ENCODE assay signal across 23 cellular contexts in the genomic region with DNA sequence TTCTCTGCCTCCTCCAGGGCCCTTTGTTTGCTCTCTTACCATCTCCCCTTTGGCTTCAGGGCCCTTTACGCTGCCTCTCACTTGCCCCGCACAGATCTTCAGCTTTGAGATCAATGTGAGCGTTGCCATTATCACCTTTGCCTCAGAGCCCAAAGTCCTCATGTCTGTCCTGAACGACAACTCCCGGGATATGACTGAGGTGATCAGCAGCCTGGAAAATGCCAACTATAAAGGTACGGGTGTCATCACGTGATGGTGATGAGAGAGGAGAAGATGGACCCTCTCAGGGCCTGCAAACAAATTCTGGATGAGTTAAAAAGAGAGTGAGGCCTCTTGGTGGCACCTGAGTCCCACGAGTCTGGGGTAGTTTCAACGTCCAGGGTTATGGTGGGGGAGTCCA. TPM values are rescaled to one million over a fixed set of nuclear protein-coding genes. Genes with fewer than 3 reads are reported as not detected.
"Had no signal": no experiment of that assay in that cellular context is flagged by ENCODE, and none has a peak within 500 bp of the region (broad histone marks: within the 10 kb centered on the region; RNA-seq: fewer than 3 reads in every experiment).

No MANE protein-coding gene starts in this region.

- H3K36me3 Mint-ChIP-seq: immature natural killer cell; naive thymus-derived CD4-positive, alpha-beta T cell had no signal

- H3K4me1 Mint-ChIP-seq: immature natural killer cell had no signal

- H3K9me3 ChIP-seq: neutrophil, psoas muscle, stomach, thoracic aorta, transverse colon had no signal

- H3K36me3 ChIP-seq: neutrophil, stomach, thoracic aorta, transverse colon had no signal

- H3K4me1 ChIP-seq: foreskin keratinocyte, psoas muscle, stomach, transverse colon had no signal

- H3K27me3 ChIP-seq: stomach, transverse colon had no signal

- FAIRE-seq: endothelial cell of umbilical vein, keratinocyte had no signal

- H3K9me3 Mint-ChIP-seq: immature natural killer cell; naive thymus-derived CD4-positive, alpha-beta T cell had no signal

- DNase-seq: effector CD4-positive, alpha-beta T cell; endodermal cell; erythroblast; foreskin keratinocyte; immature natural killer cell; left cardiac atrium; mammary epithelial cell; naive thymus-derived CD4-positive, alpha-beta T cell; nephron progenitor cell; psoas muscle; retina; stimulated activated CD4-positive, alpha-beta T cell treated with anti-CD3 and anti-CD28 coated beads, Interleukin-12 subunit alpha, Interleukin-12 subunit beta, amount 100 ng/mL, for 4 hours; stimulated activated naive CD4-positive, alpha-beta T cell; stomach; substantia nigra; transverse colon had no signal

- H3K4me3 ChIP-seq: coronary artery, psoas muscle, stomach, thoracic aorta, transverse colon had no signal

- ATAC-seq: foreskin keratinocyte; left cardiac atrium; naive thymus-derived CD4-positive, alpha-beta T cell; psoas muscle; sciatic nerve had no signal

- H3K4me3 Mint-ChIP-seq: endodermal cell; immature natural killer cell; naive thymus-derived CD4-positive, alpha-beta T cell; nephron progenitor cell had no signal

- H3K27ac ChIP-seq: coronary artery, foreskin keratinocyte, neutrophil, psoas muscle, stomach, thoracic aorta, transverse colon had no signal

- H3K27ac Mint-ChIP-seq: endodermal cell; immature natural killer cell; naive thymus-derived CD4-positive, alpha-beta T cell; nephron progenitor cell had no signal

RNA-seq across cellular contexts. Expression of a gene that starts 8.3 kb away (rescaled TPM):
- total RNA-seq: dermis microvascular lymphatic vessel endothelial cell, foreskin keratinocyte had no signal
- polyA plus RNA-seq: endothelial cell of umbilical vein, keratinocyte, mammary epithelial cell had no signal

RNA-seq across cellular contexts. Expression of a gene that starts 33.9 kb away (rescaled TPM):
- polyA plus RNA-seq: immature natural killer cell had no signal
